27 cellular contexts compared by ENCODE assay signal in the genomic region with DNA sequence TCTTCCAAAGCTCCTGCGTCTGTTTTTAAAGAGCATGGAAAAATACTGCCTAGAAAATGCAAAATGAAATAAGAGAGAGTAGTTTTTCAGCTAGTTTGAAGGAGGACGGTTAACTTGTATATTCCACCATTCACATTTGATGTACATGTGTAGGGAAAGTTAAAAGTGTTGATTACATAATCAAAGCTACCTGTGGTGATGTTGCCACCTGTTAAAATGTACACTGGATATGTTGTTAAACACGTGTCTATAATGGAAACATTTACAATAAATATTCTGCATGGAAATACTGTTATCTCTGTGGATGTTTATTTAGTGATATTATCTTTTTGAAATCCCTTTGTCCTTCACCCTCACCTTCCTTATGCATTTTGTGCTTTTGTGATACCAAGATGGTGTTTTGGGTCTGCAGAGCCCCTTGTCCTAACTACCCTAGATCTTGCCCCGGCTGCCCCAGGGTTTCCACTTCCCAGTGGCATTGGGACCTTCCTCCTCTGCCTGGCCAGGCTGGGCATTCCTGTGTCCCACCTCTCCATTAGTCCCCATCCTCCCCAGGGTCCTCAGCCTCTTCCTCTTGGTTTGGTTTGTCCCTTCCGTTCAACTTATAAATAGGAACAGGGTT. TPM values are rescaled to one million over a fixed set of nuclear protein-coding genes. Genes with fewer than 3 reads are reported as not detected.
DNase-seq lines count a peak whose midpoint lies in the region; ATAC-seq, FAIRE-seq and TF ChIP-seq lines count a peak whose summit lies in the region.
"Had no signal": no experiment of that assay in that cellular context is flagged by ENCODE, and none has a peak within 500 bp of the region (broad histone marks: within the 10 kb centered on the region; RNA-seq: fewer than 3 reads in every experiment).

No MANE protein-coding gene starts in this region.

- H3K9me3 ChIP-seq in GM12878 (replicated peaks; ENCODE audit: control insufficient read depth, insufficient read depth, low read length) (no peaks in the 10 kb centered on the region), esophagus muscularis mucosa (no peaks in the 10 kb centered on the region), right lobe of liver (no peaks in the 10 kb centered on the region), SK-N-SH (no peaks in the 10 kb centered on the region)
- H3K9me3 ChIP-seq: A549; BE2C; BLaER1 treated with 17β-estradiol and CSF1 and Interleukin-3, amounts not matched to agents 10 nM and 100 nM had no signal

- no peaks in the 10 kb centered on the region for H3F3A ChIP-seq in SK-N-SH (replicated peaks; ENCODE audit: insufficient read depth)

- H3K4me3 ChIP-seq in GM12878 (no peak overlapping the region), esophagus muscularis mucosa (no peak overlapping the region), right lobe of liver (no peak overlapping the region), SK-N-SH (ENCODE audit: low read depth in 2 of 2, low read length in 1 of 2) (no peak overlapping the region)
- H3K4me3 ChIP-seq: A549; BLaER1 treated with 17β-estradiol and CSF1 and Interleukin-3, amounts not matched to agents 10 nM and 100 nM; GM23338 had no signal

- RAD21 ChIA-PET in GM12878 (lab: Charles Lee; ENCODE audit: unreplicated experiment), result interaction anchor here (1.7 to 1.8 kb wide), 2 partner anchors 25 to 29 kb away, joined by 5 to 6 read pairs; no protein-coding TSS in a partner anchor

- H3K36me3 ChIP-seq in GM12878 (ENCODE audit: control insufficient read depth in 2 of 2, insufficient read depth in 2 of 2, low read length in 1 of 2), result no peaks in the 10 kb centered on the region
- no peaks in the 10 kb centered on the region for H3K36me3 ChIP-seq in esophagus muscularis mucosa
- peaks cover 0 to 31% (median 9%) of the 10 kb centered on the region in 4 donors for H3K36me3 ChIP-seq in right lobe of liver
- no peaks in the 10 kb centered on the region for H3K36me3 ChIP-seq in SK-N-SH (replicated peaks in 1 of 2; ENCODE audit: control insufficient read depth in 1 of 2, insufficient read depth in 2 of 2, low read length in 1 of 2)
- H3K36me3 ChIP-seq: BE2C; BLaER1 treated with 17β-estradiol and CSF1 and Interleukin-3, amounts not matched to agents 10 nM and 100 nM had no signal

- CTCF ChIA-PET in GM12878 (lab: Yijun Ruan, JAX) (interaction anchor here (1.1 to 1.6 kb wide), 6 partner anchors 9 to 465 kb away, joined by 3 to 7 read pairs (median 5); no protein-coding TSS in a partner anchor), SK-N-SH (lab: Yijun Ruan, JAX) (interaction anchor here (0.8 to 7.2 kb wide), 5 partner anchors 9 to 1542 kb away, joined by 3 to 53 read pairs (median 5); no protein-coding TSS in a partner anchor)

- no peak for TF ChIP-seq RAD21 in GM12878 (IDR thresholded peaks at IDR 0.05; ENCODE audit: insufficient read depth, low read depth, low read length)
- TF ChIP-seq RAD21 in SK-N-SH (IDR thresholded peaks at IDR 0.05; ENCODE audit: low read length), result no peak

- in situ Hi-C loops in GM12878 (cut with MboI), result no loop called here

- ATAC-seq in Right ventricle myocardium inferior, result no peak
- ATAC-seq in GM12878, result no peak
- peak; percentile 0 to 22 (median 6) for ATAC-seq in right lobe of liver
- no peak for ATAC-seq in HG02970 (IDR thresholded peaks at IDR 0.05; ENCODE audit: low FRiP score, unreplicated experiment)
- ATAC-seq: GM23338, HCT116 had no signal

- SMC1A ChIA-PET in GM12878 (lab: Charles Lee; ENCODE audit: uncharacterized antibody, unreplicated experiment), result interaction anchor here (1.0 to 1.2 kb wide), 3 partner anchors 9 to 458 kb away, joined by 3 to 4 read pairs (median 3); no protein-coding TSS in a partner anchor

- no peak for TF ChIP-seq CTCF in GM12878 (IDR thresholded peaks at IDR 0.05 in 2 of 3, conservative IDR thresholded peaks at IDR 0.05 in 1 of 3; ENCODE audit: control insufficient read depth in 2 of 3, extremely low read depth in 1 of 3, insufficient read depth in 1 of 3, low read depth in 3 of 3, low read length in 3 of 3)
- TF ChIP-seq CTCF in esophagus muscularis mucosa (IDR thresholded peaks at IDR 0.05), result no peak
- no peak for TF ChIP-seq CTCF in right lobe of liver (IDR thresholded peaks at IDR 0.05)
- TF ChIP-seq CTCF in SK-N-SH (IDR thresholded peaks at IDR 0.05), result no peak

- intact Hi-C loops in cardiac septum (cut with DNase I) (no loop called here), Right ventricle myocardium inferior (cut with DNase I) (no loop called here), GM12878 (cut with micrococcal nuclease; ENCODE audit: unreplicated experiment) (no loop called here), esophagus muscularis mucosa (cut with DNase I) (no loop called here), right lobe of liver (cut with DNase I) (no loop called here)

- TF ChIP-seq POLR2A in GM12878 (IDR thresholded peaks at IDR 0.05; ENCODE audit: low read depth, low read length), result no peak
- TF ChIP-seq POLR2A in esophagus muscularis mucosa (IDR thresholded peaks at IDR 0.05; ENCODE audit: low read depth), result no peak
- TF ChIP-seq POLR2A in right lobe of liver (IDR thresholded peaks at IDR 0.05), result peak; percentile 65

- BruUV-seq in GM12878 (replicated peaks; lab: Mats Ljungman, UMichigan), result no TSS peak

- FAIRE-seq in GM12878 (lab: Jason Lieb, UNC), result peak; percentile 71
- FAIRE-seq: A549, D721Med, GM12891, GM18507 had no signal

- TF ChIP-seq EP300 in GM12878 (IDR thresholded peaks at IDR 0.05; ENCODE audit: borderline replicate concordance in 1 of 2, control insufficient read depth in 1 of 2, low read depth in 2 of 2, low read length in 2 of 2) (no peak), esophagus muscularis mucosa (IDR thresholded peaks at IDR 0.05) (no peak), SK-N-SH (IDR thresholded peaks at IDR 0.05; ENCODE audit: borderline replicate concordance in 1 of 2, low read depth in 1 of 2, low read length in 1 of 2) (no peak)

- H3K79me2 ChIP-seq in GM12878 (ENCODE audit: control insufficient read depth, insufficient read depth, low read length) (no peaks in the 10 kb centered on the region), SK-N-SH (ENCODE audit: insufficient read depth) (no peaks in the 10 kb centered on the region)

- H4K20me1 ChIP-seq in GM12878 (ENCODE audit: control insufficient read depth, insufficient read depth) (0 out of 2 replicates have a peak, but pooled peaks cover 4% of the 10 kb centered on the region), SK-N-SH (ENCODE audit: insufficient read depth) (no peaks in the 10 kb centered on the region)
- H4K20me1 ChIP-seq: BLaER1 treated with 17β-estradiol and CSF1 and Interleukin-3, amounts not matched to agents 10 nM and 100 nM had no signal

- H3K9ac ChIP-seq in GM12878 (ENCODE audit: control insufficient read depth, insufficient read depth, low read length) (no peak overlapping the region), SK-N-SH (no peak overlapping the region)
- H3K9ac ChIP-seq: BLaER1 treated with 17β-estradiol and CSF1 and Interleukin-3, amounts not matched to agents 10 nM and 100 nM had no signal

- POLR2A ChIA-PET in GM12878 (lab: Charles Lee) (no interaction called here), SK-N-SH (lab: Yijun Ruan, JAX) (no interaction called here)

- H3K4me2 ChIP-seq in GM12878 (ENCODE audit: control insufficient read depth, insufficient read depth) (no peak overlapping the region), SK-N-SH (no peak overlapping the region)
- H3K4me2 ChIP-seq: A549, GM23338 had no signal

- H2AFZ ChIP-seq in GM12878 (ENCODE audit: control insufficient read depth, low read depth, low read length), result no peak overlapping the region
- no peak overlapping the region for H2AFZ ChIP-seq in SK-N-SH (ENCODE audit: low read depth)
- H2AFZ ChIP-seq: GM23338 had no signal

- no peak overlapping the region for H3K27ac ChIP-seq in GM12878 (ENCODE audit: control insufficient read depth, insufficient read depth)
- H3K27ac ChIP-seq in esophagus muscularis mucosa (replicated peaks in 1 of 4), result no peak overlapping the region
- no peak overlapping the region for H3K27ac ChIP-seq in right lobe of liver
- H3K27ac ChIP-seq in SK-N-SH (ENCODE audit: low read depth in 2 of 2, low read length in 1 of 2), result no peak overlapping the region
- H3K27ac ChIP-seq: A549; BLaER1 treated with 17β-estradiol and CSF1 and Interleukin-3, amounts not matched to agents 10 nM and 100 nM had no signal

- no peaks in the 10 kb centered on the region for H3K4me1 ChIP-seq in GM12878 (ENCODE audit: control insufficient read depth, insufficient read depth, low read length)
- peaks cover 5 to 7% (median 6%) of the 10 kb centered on the region in 4 donors for H3K4me1 ChIP-seq in esophagus muscularis mucosa
- H3K4me1 ChIP-seq in right lobe of liver, result peaks cover 0 to 8% (median 0%) of the 10 kb centered on the region in 4 donors
- peaks cover 0 to 3% of the 10 kb centered on the region in 2 experiments; a peak in 1 of 4 replicates for H3K4me1 ChIP-seq in SK-N-SH (ENCODE audit: control insufficient read depth in 1 of 2, insufficient read depth in 2 of 2, low read depth in 1 of 2, low read length in 1 of 2)
- H3K4me1 ChIP-seq: BE2C had no signal

- no peaks in the 10 kb centered on the region for H3K9me2 ChIP-seq in SK-N-SH

- H3K27me3 ChIP-seq in GM12878 (replicated peaks in 1 of 2; ENCODE audit: control insufficient read depth in 2 of 2, insufficient read depth in 2 of 2, low read length in 1 of 2) (peaks cover 0 to 12% of the 10 kb centered on the region in 2 experiments; a peak in 3 of 4 replicates), esophagus muscularis mucosa (peaks cover 0 to 55% (median 9%) of the 10 kb centered on the region in 4 donors), right lobe of liver (no peaks in the 10 kb centered on the region), SK-N-SH (ENCODE audit: insufficient read depth) (0 out of 2 replicates have a peak, but pooled peaks cover 5% of the 10 kb centered on the region)

- DNase-seq in cardiac septum (ENCODE audit: low spot score) (peak; percentile 24), Right ventricle myocardium inferior (ENCODE audit: missing footprints) (no peak), GM12878 (ENCODE audit: low read depth, low spot score) (no peak), esophagus muscularis mucosa (ENCODE audit: extremely low spot score) (peak; percentile 62), right lobe of liver (peak in 2 of 3 donors; percentile 66 to 76), SK-N-SH (no peak)
- DNase-seq: 8988T; ACHN; AML-193; BE2C; CD4-positive, alpha-beta T cell; CD8-positive, alpha-beta memory T cell; DMS 273 treated with DMSO at 0.1 percent for 48 hours; DMS79; EL; GDM1; H9 had no signal

- 7% methylated on average over 5 of the region's 5 CpGs for WGBS in GM12878 (ENCODE audit: insufficient coverage, insufficient replicate concordance, low lambda C conversion rate, missing lambda C conversion rate)
- 62% methylated on average over 5 of the region's 5 CpGs for WGBS in esophagus muscularis mucosa
- 34% methylated on average over 5 of the region's 5 CpGs for WGBS in right lobe of liver (ENCODE audit: insufficient coverage, low coverage, low lambda C conversion rate, missing lambda C conversion rate)
- WGBS in SK-N-SH (ENCODE audit: low lambda C conversion rate), result 42% methylated on average over 5 of the region's 5 CpGs

RNA-seq across cellular contexts. Expression of gene IGFBP1, which starts 5.2 kb away (rescaled TPM):
- total RNA-seq in cardiac septum, result not detected
- not detected for total RNA-seq in Right ventricle myocardium inferior
- not detected in 2 replicates for total RNA-seq in GM12878 (2013; cell fraction: nucleolus; rRNA removed)
- not detected in 2 replicates for total RNA-seq in GM12878 (2014; rRNA removed)
- total RNA-seq in GM12878 (2014; rRNA removed; fragmentation: Illumina TruSeq; extraction: Trizol), result not detected in 2 replicates
- total RNA-seq in GM12878 (2021), result 0.13 and 0.29 TPM in 2 replicates
- polyA plus RNA-seq in GM12878 (2011; ENCODE audit: low read depth), result not detected
- polyA plus RNA-seq in GM12878 (2011; rRNA removed), result not detected in 2 replicates
- polyA plus RNA-seq in GM12878 (2011; cell fraction: cytosol; rRNA removed), result not detected in 2 replicates
- polyA plus RNA-seq in GM12878 (2011; cell fraction: nucleus; rRNA removed), result not detected in 2 replicates
- 0.07 TPM in 1 of 2 replicates, not detected in the other for polyA plus RNA-seq in GM12878 (2012)
- polyA plus RNA-seq in GM12878 (2014; fragmentation: Illumina TruSeq; extraction: Trizol), result not detected in 2 replicates
- not detected for polyA plus RNA-seq in GM12878 (2014; fragmentation: Nextera tagmentation; extraction: Ambion mirVana)
- not detected in 2 replicates for polyA plus RNA-seq in GM12878 (2014; rRNA removed)
- not detected for polyA plus RNA-seq in GM12878 (2016; fragmentation: Nextera tagmentation; extraction: Ambion mirVana)
- polyA minus RNA-seq in GM12878 (2011; rRNA and poly(A)+ RNA removed), result not detected in 2 replicates
- polyA minus RNA-seq in GM12878 (2011; cell fraction: cytosol; rRNA and poly(A)+ RNA removed), result not detected in 2 replicates
- not detected in 2 replicates for polyA minus RNA-seq in GM12878 (2011; cell fraction: nucleus; rRNA and poly(A)+ RNA removed)
- not detected for total RNA-seq in esophagus muscularis mucosa
- 100 to 1,000 TPM in 5 of 6 experiments, 1 to 10 TPM in 1; 7.7 to 566 (median 283) TPM for total RNA-seq in right lobe of liver
- polyA plus RNA-seq in SK-N-SH (2012; rRNA removed), result not detected in 2 replicates
- polyA plus RNA-seq in SK-N-SH (2012; cell fraction: cytosol; rRNA removed), result not detected in 2 replicates
- polyA plus RNA-seq in SK-N-SH (2012; cell fraction: nucleus; rRNA removed), result not detected in 2 replicates
- total RNA-seq: CD4-positive, alpha-beta T cell; CD8-positive, alpha-beta memory T cell; GM23338; H4; H9 had no signal
- polyA plus RNA-seq: CD14-positive monocyte; CD8-positive, alpha-beta memory T cell; GM23338 had no signal

RNA-seq across cellular contexts. Expression of gene CCDC201, which starts 20.6 kb away (rescaled TPM):
- total RNA-seq in cardiac septum (not detected), Right ventricle myocardium inferior (not detected), GM12878 (2014; rRNA removed) (not detected in 2 replicates), GM12878 (2014; rRNA removed; fragmentation: Illumina TruSeq; extraction: Trizol) (not detected in 2 replicates), GM12878 (2021) (not detected in 2 replicates), esophagus muscularis mucosa (not detected), right lobe of liver (under 1 TPM in 1 of 6 experiments, not detected in 5; 0.07 TPM)
- total RNA-seq in GM12878 (2013; cell fraction: nucleolus; rRNA removed), result not detected in 2 replicates
- not detected for polyA plus RNA-seq in GM12878 (2011; ENCODE audit: low read depth)
- polyA plus RNA-seq in GM12878 (2011; rRNA removed) (not detected in 2 replicates), GM12878 (2014; fragmentation: Illumina TruSeq; extraction: Trizol) (not detected in 2 replicates), GM12878 (2014; fragmentation: Nextera tagmentation; extraction: Ambion mirVana) (not detected), GM12878 (2014; rRNA removed) (not detected in 2 replicates), GM12878 (2016; fragmentation: Nextera tagmentation; extraction: Ambion mirVana) (under 1 TPM in 1 of 2 experiments, not detected in 1; 0.10 TPM), SK-N-SH (2012; rRNA removed) (not detected in 2 replicates)
- polyA plus RNA-seq in GM12878 (2011; cell fraction: cytosol; rRNA removed), result not detected in 2 replicates
- polyA plus RNA-seq in GM12878 (2011; cell fraction: nucleus; rRNA removed), result not detected in 2 replicates
- not detected in 2 replicates for polyA plus RNA-seq in GM12878 (2012)
- polyA minus RNA-seq in GM12878 (2011; rRNA and poly(A)+ RNA removed), result not detected in 2 replicates
- polyA minus RNA-seq in GM12878 (2011; cell fraction: cytosol; rRNA and poly(A)+ RNA removed), result not detected in 2 replicates
- not detected in 2 replicates for polyA minus RNA-seq in GM12878 (2011; cell fraction: nucleus; rRNA and poly(A)+ RNA removed)
- not detected in 2 replicates for polyA plus RNA-seq in SK-N-SH (2012; cell fraction: cytosol; rRNA removed)
- not detected in 2 replicates for polyA plus RNA-seq in SK-N-SH (2012; cell fraction: nucleus; rRNA removed)
- total RNA-seq: CD4-positive, alpha-beta T cell; CD8-positive, alpha-beta memory T cell; GM23338; H9 had no signal
- polyA plus RNA-seq: CD14-positive monocyte; CD8-positive, alpha-beta memory T cell; GM23338 had no signal

RNA-seq across cellular contexts. Expression of gene IGFBP3, which starts 27.6 kb away (rescaled TPM):
- total RNA-seq in cardiac septum (98.7 TPM), Right ventricle myocardium inferior (45.4 TPM), GM12878 (2014; rRNA removed) (21.6 and 25.5 TPM in 2 replicates), GM12878 (2014; rRNA removed; fragmentation: Illumina TruSeq; extraction: Trizol) (16.1 and 18.6 TPM in 2 replicates), GM12878 (2021) (25.1 and 28.0 TPM in 2 replicates), esophagus muscularis mucosa (100 to 1,000 TPM in 2 of 4 donors, 10 to 100 TPM in 2; 60.6 to 187 (median 104) TPM), right lobe of liver (100 to 1,000 TPM in 5 of 6 experiments, 10 to 100 TPM in 1; 85.9 to 321 (median 183) TPM)
- 2.2 and 5.0 TPM in 2 replicates for total RNA-seq in GM12878 (2013; cell fraction: nucleolus; rRNA removed)
- not detected for polyA plus RNA-seq in GM12878 (2011; ENCODE audit: low read depth)
- polyA plus RNA-seq in GM12878 (2011; rRNA removed) (6.0 and 6.6 TPM in 2 replicates), GM12878 (2014; fragmentation: Illumina TruSeq; extraction: Trizol) (21.7 and 23.4 TPM in 2 replicates), GM12878 (2014; fragmentation: Nextera tagmentation; extraction: Ambion mirVana) (10 to 100 TPM in 1 of 2 experiments, 1 to 10 TPM in 1; 7.6 to 11.4 TPM), GM12878 (2014; rRNA removed) (26.9 and 27.7 TPM in 2 replicates), GM12878 (2016; fragmentation: Nextera tagmentation; extraction: Ambion mirVana) (10 to 100 TPM; 10.5 to 15.1 TPM), SK-N-SH (2012; rRNA removed) (51.2 and 80.3 TPM in 2 replicates)
- 3.8 and 5.9 TPM in 2 replicates for polyA plus RNA-seq in GM12878 (2011; cell fraction: cytosol; rRNA removed)
- 5.8 and 6.2 TPM in 2 replicates for polyA plus RNA-seq in GM12878 (2011; cell fraction: nucleus; rRNA removed)
- polyA plus RNA-seq in GM12878 (2012), result 0.20 TPM in 1 of 2 replicates, not detected in the other
- polyA minus RNA-seq in GM12878 (2011; rRNA and poly(A)+ RNA removed), result 2.3 and 2.6 TPM in 2 replicates
- 3.0 and 4.1 TPM in 2 replicates for polyA minus RNA-seq in GM12878 (2011; cell fraction: cytosol; rRNA and poly(A)+ RNA removed)
- polyA minus RNA-seq in GM12878 (2011; cell fraction: nucleus; rRNA and poly(A)+ RNA removed), result 2.8 and 3.5 TPM in 2 replicates
- 58.5 and 59.1 TPM in 2 replicates for polyA plus RNA-seq in SK-N-SH (2012; cell fraction: cytosol; rRNA removed)
- 80.5 and 102 TPM in 2 replicates for polyA plus RNA-seq in SK-N-SH (2012; cell fraction: nucleus; rRNA removed)

Comparison
In these comparisons a context has a peak if more than half of its experiments do, and no peak if none do; other contexts are left out.
1. DNase-seq: peak in cardiac septum (single experiment), esophagus muscularis mucosa (single experiment) and right lobe of liver (2 of 3); none in Right ventricle myocardium inferior (single experiment), GM12878 (single experiment) and SK-N-SH (single experiment).
2. ATAC-seq: peak in right lobe of liver (4 of 4); none in Right ventricle myocardium inferior (single experiment), GM12878 (single experiment) and HG02970 (single experiment).